8 cellular contexts compared by ENCODE assay signal in genomic region chr16:85821441-85821901, GRCh38. TPM values are rescaled to one million over a fixed set of nuclear protein-coding genes. Genes with fewer than 3 reads are reported as not detected.
DNase-seq lines count a peak whose midpoint lies in the region; ATAC-seq and TF ChIP-seq lines count a peak whose summit lies in the region.

No MANE protein-coding gene starts in this region.

- DNase-seq in 8988T (peak; percentile 97), NCI-H510A (lab: John Stamatoyannopoulos, UW) (peak; percentile 46), cerebellum (ENCODE audit: low spot score) (peak; percentile 83), left lung (peak; percentile 83 to 94)
- peak; percentile 72 to 79 for DNase-seq in activated CD4-positive, alpha-beta T cell treated with anti-CD3 and anti-CD28 coated beads for 4 hours
- peak; percentile 82 for DNase-seq in stimulated activated CD4-positive, alpha-beta T cell treated with anti-CD3 and anti-CD28 coated beads, Interleukin-4, amount 100 ng/mL, for 1 hour

- peaks cover 0 to 6% of the 10 kb centered on the region in 2 donors for H3K27me3 ChIP-seq in left lung

- intact Hi-C loops in left lung (cut with DNase I) = loop anchor here (5.0 to 10.0 kb wide), 3 partner anchors 191 to 703 kb away; no protein-coding TSS in a partner anchor

- no peaks in the 10 kb centered on the region for H3K9me3 ChIP-seq in left lung

- peak; percentile 94 to 97 for TF ChIP-seq CTCF in left lung (IDR thresholded peaks at IDR 0.05)

- peak; percentile 75 for ATAC-seq in GM18502 (IDR thresholded peaks at IDR 0.05; ENCODE audit: poor library complexity, unreplicated experiment)
- peak; percentile 69 for ATAC-seq in HG03342 (IDR thresholded peaks at IDR 0.05; ENCODE audit: unreplicated experiment)
- ATAC-seq in left lung = peak; percentile 97

- no peak overlapping the region for H3K4me3 ChIP-seq in left lung

- peaks cover 4 to 11% of the 10 kb centered on the region in 2 donors for H3K4me1 ChIP-seq in left lung

- H3K27ac ChIP-seq in left lung = no peak overlapping the region

- H3K36me3 ChIP-seq in left lung = no peaks in the 10 kb centered on the region

RNA-seq across cellular contexts. Expression of gene COX4I1, which starts 22.0 kb away (rescaled TPM):
- total RNA-seq in cerebellum (120 TPM), left lung (100 to 1,000 TPM; 368 to 418 TPM)

RNA-seq across cellular contexts. Expression of gene EMC8, which starts 22.1 kb away (rescaled TPM):
- total RNA-seq in cerebellum = 19.2 TPM
- 10 to 100 TPM; 19.4 to 29.1 TPM for total RNA-seq in left lung

Comparison
In these comparisons a context has a peak if more than half of its experiments do, and no peak if none do; other contexts are left out.
1. DNase-seq: peak in every context shown above with its lines; median percentile 97 in 8988T; 88 in left lung; 83 in cerebellum; 82 in stimulated activated CD4-positive, alpha-beta T cell treated with anti-CD3 and anti-CD28 coated beads, Interleukin-4, amount 100 ng/mL, for 1 hour; 76 in activated CD4-positive, alpha-beta T cell treated with anti-CD3 and anti-CD28 coated beads for 4 hours; 46 in NCI-H510A.